Comparison of ENCODE assay signal across 26 cellular contexts in the genomic region with DNA sequence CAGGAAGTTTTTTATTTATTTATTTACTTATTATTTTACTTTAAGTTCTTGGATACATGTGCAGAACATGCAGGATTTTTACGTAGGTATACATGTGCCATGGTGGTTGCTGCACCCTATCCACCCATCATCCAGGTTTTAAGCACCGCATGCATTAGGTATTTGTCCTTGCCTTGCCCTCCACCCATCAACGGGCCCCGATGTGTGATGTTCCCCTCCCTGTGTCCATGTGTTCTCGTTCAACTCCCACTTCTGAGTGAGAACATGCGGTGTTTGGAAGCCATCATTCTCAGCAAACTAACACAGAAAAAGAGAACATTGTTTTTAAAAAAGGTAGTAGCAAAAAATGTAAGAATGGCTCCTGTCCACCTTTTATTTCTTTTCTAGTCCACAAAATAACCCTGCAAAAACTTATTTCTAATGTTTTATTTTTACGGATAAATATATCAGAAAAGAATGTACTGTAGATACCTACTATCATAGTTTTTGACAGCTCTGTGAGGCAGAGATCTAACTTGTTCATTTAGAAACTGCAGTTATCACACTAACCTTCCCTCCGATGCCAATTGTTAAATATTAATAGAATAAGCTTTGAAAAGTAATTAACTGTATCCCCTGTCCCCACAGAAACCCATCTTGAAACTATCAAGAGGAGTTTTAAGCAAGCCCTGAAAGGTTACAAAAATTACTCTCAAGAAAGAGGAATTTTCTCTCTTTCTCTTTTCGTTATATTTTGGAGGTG.
DNase-seq lines count a peak whose midpoint lies in the region; ATAC-seq, FAIRE-seq and TF ChIP-seq lines count a peak whose summit lies in the region.
"Had no signal": no experiment of that assay in that cellular context is flagged by ENCODE, and none has a peak within 500 bp of the region (broad histone marks: within the 10 kb centered on the region; RNA-seq: fewer than 3 reads in every experiment).

No MANE protein-coding gene starts in this region.

- no peak overlapping the region for H3K4me3 Mint-ChIP-seq in mesothelial cell of epicardium
- H3K4me3 Mint-ChIP-seq in chondrocyte (ENCODE audit: unreplicated experiment) = no peak overlapping the region
- H3K4me3 Mint-ChIP-seq: activated naive CD8-positive, alpha-beta T cell treated with anti-CD3 and anti-CD28 coated beads, Interleukin-2, amount 10 ng/mL, durations not matched to agents 7 days and 5 days; CD4-positive, CD25-positive, alpha-beta regulatory T cell; central memory CD8-positive, alpha-beta T cell; memory B cell; stimulated activated naive CD8-positive, alpha-beta T cell treated with anti-CD3 and anti-CD28 coated beads, Interleukin-15, amount 100 ng/mL, for 72 hours had no signal

- H3K27me3 ChIP-seq in GM12878 (replicated peaks in 1 of 2; ENCODE audit: control insufficient read depth in 2 of 2, insufficient read depth in 2 of 2, low read length in 1 of 2) (peaks cover 0 to 5% of the 10 kb centered on the region in 2 experiments; a peak in 1 of 4 replicates), PC-3 (ENCODE audit: low read length) (no peaks in the 10 kb centered on the region)
- H3K27me3 ChIP-seq: right lobe of liver, thyroid gland had no signal

- no peaks in the 10 kb centered on the region for H3K9me3 Mint-ChIP-seq in mesothelial cell of epicardium
- no peaks in the 10 kb centered on the region for H3K9me3 Mint-ChIP-seq in chondrocyte (ENCODE audit: low read depth)
- H3K9me3 Mint-ChIP-seq: activated naive CD8-positive, alpha-beta T cell treated with anti-CD3 and anti-CD28 coated beads, Interleukin-2, amount 10 ng/mL, durations not matched to agents 7 days and 5 days; CD4-positive, CD25-positive, alpha-beta regulatory T cell; central memory CD8-positive, alpha-beta T cell; memory B cell; stimulated activated naive CD8-positive, alpha-beta T cell treated with anti-CD3 and anti-CD28 coated beads, Interleukin-15, amount 100 ng/mL, for 72 hours had no signal

- H3K9me3 ChIP-seq in GM12878 (replicated peaks; ENCODE audit: control insufficient read depth, insufficient read depth, low read length) = no peaks in the 10 kb centered on the region; the same call in 2 of the 3 replicates
- H3K9me3 ChIP-seq in PC-3 (ENCODE audit: low read length) = no peaks in the 10 kb centered on the region
- H3K9me3 ChIP-seq: HAP-1, right lobe of liver, thyroid gland had no signal

- H3K27ac Mint-ChIP-seq in mesothelial cell of epicardium = peak overlapping the region; percentile 59
- no peak overlapping the region for H3K27ac Mint-ChIP-seq in chondrocyte (ENCODE audit: unreplicated experiment)
- H3K27ac Mint-ChIP-seq: activated naive CD8-positive, alpha-beta T cell treated with anti-CD3 and anti-CD28 coated beads, Interleukin-2, amount 10 ng/mL, durations not matched to agents 7 days and 5 days; CD4-positive, CD25-positive, alpha-beta regulatory T cell; memory B cell; stimulated activated naive CD8-positive, alpha-beta T cell treated with anti-CD3 and anti-CD28 coated beads, Interleukin-15, amount 100 ng/mL, for 72 hours had no signal

- H3K9ac ChIP-seq in GM12878 (ENCODE audit: control insufficient read depth, insufficient read depth, low read length) (no peak overlapping the region), PC-3 (ENCODE audit: low read length) (no peak overlapping the region)

- no peaks in the 10 kb centered on the region for H3K36me3 Mint-ChIP-seq in mesothelial cell of epicardium
- H3K36me3 Mint-ChIP-seq in chondrocyte (ENCODE audit: low read depth) = no peaks in the 10 kb centered on the region

- TF ChIP-seq POLR2A in GM12878 (IDR thresholded peaks at IDR 0.05; ENCODE audit: low read depth, low read length) = no peak

- no peak for TF ChIP-seq RAD21 in GM12878 (IDR thresholded peaks at IDR 0.05; ENCODE audit: insufficient read depth, low read depth, low read length)

- FAIRE-seq in GM12878 (lab: Jason Lieb, UNC) = no peak
- FAIRE-seq: astrocyte, K562 had no signal

- H2AFZ ChIP-seq in GM12878 (ENCODE audit: control insufficient read depth, low read depth, low read length) = no peak overlapping the region
- H2AFZ ChIP-seq in PC-3 (ENCODE audit: low read length) = no peak overlapping the region

- RAD21 ChIA-PET in GM12878 (lab: Charles Lee; ENCODE audit: unreplicated experiment) = no interaction called here

- H3K4me2 ChIP-seq in GM12878 (ENCODE audit: control insufficient read depth, insufficient read depth) (no peak overlapping the region), PC-3 (ENCODE audit: low read length) (no peak overlapping the region)

- ATAC-seq in HG02678 (IDR thresholded peaks at IDR 0.05; ENCODE audit: unreplicated experiment) = peak; percentile 67
- ATAC-seq in GM12878 = no peak
- ATAC-seq in GM21786 (IDR thresholded peaks at IDR 0.05; ENCODE audit: unreplicated experiment) = no peak
- ATAC-seq in PC-3 = no peak
- ATAC-seq: K562; right lobe of liver; stimulated activated naive CD8-positive, alpha-beta T cell treated with anti-CD3 and anti-CD28 coated beads, Interleukin-15, amount 100 ng/mL, for 72 hours had no signal

- POLR2A ChIA-PET in GM12878 (lab: Charles Lee) (no interaction called here), PC-3 (lab: Charles Lee; ENCODE audit: unreplicated experiment) (no interaction called here)

- no peaks in the 10 kb centered on the region for H3K79me2 ChIP-seq in GM12878 (ENCODE audit: control insufficient read depth, insufficient read depth, low read length)
- no peaks in the 10 kb centered on the region for H3K79me2 ChIP-seq in PC-3 (ENCODE audit: low read length)

- peaks cover 21% of the 10 kb centered on the region for H3K4me1 Mint-ChIP-seq in mesothelial cell of epicardium
- H3K4me1 Mint-ChIP-seq in chondrocyte (ENCODE audit: low read depth) = peaks cover 58% of the 10 kb centered on the region

- no peak for TF ChIP-seq EP300 in GM12878 (IDR thresholded peaks at IDR 0.05; ENCODE audit: borderline replicate concordance in 1 of 2, control insufficient read depth in 1 of 2, low read depth in 2 of 2, low read length in 2 of 2)

- H4K20me1 ChIP-seq in GM12878 (ENCODE audit: control insufficient read depth, insufficient read depth) (no peaks in the 10 kb centered on the region; the same call in 1 of the 2 replicates), PC-3 (ENCODE audit: low read length) (no peaks in the 10 kb centered on the region)

- SMC1A ChIA-PET in GM12878 (lab: Charles Lee; ENCODE audit: uncharacterized antibody, unreplicated experiment) = no interaction called here

- H3K4me1 ChIP-seq in GM12878 (ENCODE audit: control insufficient read depth, insufficient read depth, low read length) (no peaks in the 10 kb centered on the region), PC-3 (ENCODE audit: insufficient read depth, low read length) (peaks cover under 1% of the 10 kb centered on the region; the same call in 1 of the 2 replicates)
- H3K4me1 ChIP-seq: HAP-1 had no signal

- DNase-seq in GM12878 (ENCODE audit: low read depth, low spot score) (no peak), mesothelial cell of epicardium (ENCODE audit: low spot score in 2 of 2, unreplicated experiment in 2 of 2) (no peak), chondrocyte (ENCODE audit: low spot score) (no peak), NCI-H345 treated with DMSO at 0.1 percent for 48 hours (lab: John Stamatoyannopoulos, UW; ENCODE audit: unreplicated experiment) (no peak), PC-3 (no peak)
- DNase-seq: activated CD4-positive, alpha-beta T cell treated with anti-CD3 and anti-CD28 coated beads, Interleukin-2, amount 50 U/mL, for 48 hours; activated CD4-positive, CD25-positive, alpha-beta regulatory T cell; activated CD8-positive, alpha-beta memory T cell treated with anti-CD3 and anti-CD28 coated beads, Interleukin-2, amount 50 U/mL, for 48 hours; activated effector memory CD4-positive, alpha-beta T cell treated with anti-CD3 and anti-CD28 coated beads, Interleukin-2, amount 50 U/mL, for 16 hours; activated naive CD8-positive, alpha-beta T cell treated with anti-CD3 and anti-CD28 coated beads, Interleukin-2, amount 10 ng/mL, durations not matched to agents 7 days and 5 days; CD4-positive, CD25-positive, alpha-beta regulatory T cell; NCI-H2081 treated with DMSO at 0.1 percent for 48 hours; NCI-H446; nucleus accumbens; right lobe of liver; SHP77 treated with DMSO at 0.1 percent for 48 hours; stimulated activated CD4-positive, alpha-beta T cell treated with anti-CD3 and anti-CD28 coated beads, Interleukin-15, amount 100 ng/mL, for 24 hours; stimulated activated naive CD8-positive, alpha-beta T cell treated with anti-CD3 and anti-CD28 coated beads, Interleukin-15, amount 100 ng/mL, for 72 hours; thyroid gland had no signal

- no peak overlapping the region for H3K27ac ChIP-seq in GM12878 (ENCODE audit: control insufficient read depth, insufficient read depth)
- no peak overlapping the region for H3K27ac ChIP-seq in PC-3 (ENCODE audit: low read length)
- H3K27ac ChIP-seq: right lobe of liver, thyroid gland had no signal

- CTCF ChIA-PET in GM12878 (lab: Yijun Ruan, JAX) (interaction anchor here (1.4 to 1.8 kb wide), 4 partner anchors 10 to 603 kb away, joined by 3 to 5 read pairs (median 3); no protein-coding TSS in a partner anchor), PC-3 (lab: Charles Lee) (no interaction called here)

- in situ Hi-C loops in GM12878 (cut with MboI) = no loop called here

- no peaks in the 10 kb centered on the region for H3K36me3 ChIP-seq in GM12878 (ENCODE audit: control insufficient read depth in 2 of 2, insufficient read depth in 2 of 2, low read length in 1 of 2)
- H3K36me3 ChIP-seq in PC-3 (ENCODE audit: low read depth, low read length) = no peaks in the 10 kb centered on the region
- H3K36me3 ChIP-seq: HAP-1, right lobe of liver, thyroid gland had no signal

- 44% methylated on average over 9 of the region's 9 CpGs for WGBS in GM12878 (ENCODE audit: insufficient coverage, insufficient replicate concordance, low lambda C conversion rate, missing lambda C conversion rate)

- BruUV-seq in GM12878 (replicated peaks; lab: Mats Ljungman, UMichigan) (no TSS peak), PC-3 (replicated peaks; lab: Mats Ljungman, UMichigan) (no TSS peak)

- TF ChIP-seq CTCF in GM12878 (IDR thresholded peaks at IDR 0.05 in 2 of 3, conservative IDR thresholded peaks at IDR 0.05 in 1 of 3; ENCODE audit: control insufficient read depth in 2 of 3, extremely low read depth in 1 of 3, insufficient read depth in 1 of 3, low read depth in 3 of 3, low read length in 3 of 3) (no peak), mesothelial cell of epicardium (IDR thresholded peaks at IDR 0.05; ENCODE audit: unreplicated experiment) (no peak), chondrocyte (IDR thresholded peaks at IDR 0.05) (no peak), PC-3 (conservative IDR thresholded peaks at IDR 0.05; ENCODE audit: low read depth, low read length) (no peak)

- no peak overlapping the region for H3K4me3 ChIP-seq in GM12878
- no peak overlapping the region for H3K4me3 ChIP-seq in PC-3 (ENCODE audit: low read length)
- H3K4me3 ChIP-seq: HAP-1, K562, right lobe of liver, thyroid gland had no signal

- intact Hi-C loops in GM12878 (cut with micrococcal nuclease; ENCODE audit: unreplicated experiment) = loop anchor here (10.0 kb wide), 1 partner anchor 598 kb away; the partner anchor contains the start of gene BCL6
- intact Hi-C loops in PC-3 (cut with micrococcal nuclease) = no loop called here

- H3K9me2 ChIP-seq in PC-3 (replicated peaks; ENCODE audit: low read length) = no peaks in the 10 kb centered on the region

- no peaks in the 10 kb centered on the region for H3F3A ChIP-seq in PC-3 (ENCODE audit: low read length, unreplicated experiment)

- no peaks in the 10 kb centered on the region for H3K27me3 Mint-ChIP-seq in mesothelial cell of epicardium (ENCODE audit: low read depth)
- H3K27me3 Mint-ChIP-seq in chondrocyte (ENCODE audit: low read depth) = no peaks in the 10 kb centered on the region
- H3K27me3 Mint-ChIP-seq: activated naive CD8-positive, alpha-beta T cell treated with anti-CD3 and anti-CD28 coated beads, Interleukin-2, amount 10 ng/mL, durations not matched to agents 7 days and 5 days; CD4-positive, CD25-positive, alpha-beta regulatory T cell; central memory CD8-positive, alpha-beta T cell; memory B cell; stimulated activated naive CD8-positive, alpha-beta T cell treated with anti-CD3 and anti-CD28 coated beads, Interleukin-15, amount 100 ng/mL, for 72 hours had no signal
